11 cellular contexts compared by ENCODE assay signal in the genomic region with DNA sequence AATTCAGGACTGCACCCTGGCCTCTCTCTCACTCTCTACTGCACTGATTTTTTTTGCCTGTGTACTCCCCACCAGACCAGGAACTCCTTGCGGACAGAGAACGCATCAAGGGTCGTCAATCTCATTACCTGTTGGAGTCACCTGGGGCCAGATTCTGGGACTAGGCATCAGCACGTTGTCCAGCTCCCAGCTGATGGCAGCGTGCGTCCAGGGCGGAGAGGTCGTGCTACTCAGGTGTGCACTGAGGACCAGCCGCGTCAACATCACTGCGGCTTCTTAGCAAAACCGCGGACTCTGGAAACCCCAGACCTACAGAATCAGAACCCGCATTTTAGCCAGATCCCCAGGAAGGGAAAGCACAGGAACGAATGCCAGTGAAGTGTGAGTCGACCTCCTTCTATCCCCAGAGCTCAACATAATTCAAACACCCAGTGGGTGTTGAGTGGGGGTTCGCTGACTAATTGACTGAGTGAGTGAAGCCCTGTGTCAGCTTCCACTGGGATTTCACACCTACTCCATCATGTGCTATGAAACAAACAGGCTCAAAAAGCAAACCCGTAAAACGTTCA. TPM values are rescaled to one million over a fixed set of nuclear protein-coding genes. Genes with fewer than 3 reads are reported as not detected.
DNase-seq lines count a peak whose midpoint lies in the region; ATAC-seq and TF ChIP-seq lines count a peak whose summit lies in the region.
"Had no signal": no experiment of that assay in that cellular context is flagged by ENCODE, and none has a peak within 500 bp of the region (broad histone marks: within the 10 kb centered on the region; RNA-seq: fewer than 3 reads in every experiment).

No MANE protein-coding gene starts in this region.

- H3K4me1 Mint-ChIP-seq in activated CD4-positive, alpha-beta T cell treated with anti-CD3 and anti-CD28 coated beads, Interleukin-2, amount 10 ng/mL, durations not matched to agents 24 days and 14 days = peaks cover 12% of the 10 kb centered on the region

- no peaks in the 10 kb centered on the region for H3K9me3 Mint-ChIP-seq in activated CD4-positive, alpha-beta T cell treated with anti-CD3 and anti-CD28 coated beads, Interleukin-2, amount 10 ng/mL, durations not matched to agents 24 days and 14 days

- H3K27me3 ChIP-seq in RWPE2 (ENCODE audit: insufficient read depth, poor library complexity, severe bottlenecking) (no peaks in the 10 kb centered on the region), skeletal muscle tissue (ENCODE audit: control insufficient read depth in 3 of 3, insufficient read depth in 3 of 3, low read length in 3 of 3) (peaks cover 24 to 39% (median 25%) of the 10 kb centered on the region in 3 donors), uterus (no peaks in the 10 kb centered on the region)

- intact Hi-C loops in activated CD4-positive, alpha-beta T cell treated with anti-CD3 and anti-CD28 coated beads, Interleukin-2, amount 10 ng/mL, durations not matched to agents 24 days and 14 days (cut with micrococcal nuclease) = loop anchor here (2.0 to 10.0 kb wide), 2 partner anchors 14 to 150 kb away; partner anchors contain the start of gene KCNJ5
- intact Hi-C loops in head of caudate nucleus (cut with DNase I) = no loop called here
- intact Hi-C loops in uterus (cut with DNase I; ENCODE audit: low total_unique reads) = no loop called here

- peaks cover 44% of the 10 kb centered on the region for H3K4me1 ChIP-seq in RWPE2 (ENCODE audit: insufficient read depth, poor library complexity, severe bottlenecking)
- H3K4me1 ChIP-seq in skeletal muscle tissue (ENCODE audit: control insufficient read depth in 3 of 3, insufficient read depth in 3 of 3, low read length in 3 of 3) = peaks cover 4 to 7% (median 5%) of the 10 kb centered on the region in 3 donors
- no peaks in the 10 kb centered on the region for H3K4me1 ChIP-seq in uterus

- H3K36me3 ChIP-seq in RWPE2 (ENCODE audit: low read depth) = no peaks in the 10 kb centered on the region
- no peaks in the 10 kb centered on the region for H3K36me3 ChIP-seq in skeletal muscle tissue (ENCODE audit: control insufficient read depth in 3 of 3, insufficient read depth in 3 of 3, low read length in 3 of 3)
- no peaks in the 10 kb centered on the region for H3K36me3 ChIP-seq in uterus

- H3K4me3 ChIP-seq in RWPE2 (ENCODE audit: severe bottlenecking) = no peak overlapping the region
- no peak overlapping the region for H3K4me3 ChIP-seq in skeletal muscle tissue (ENCODE audit: low read length in 3 of 3)
- H3K4me3 ChIP-seq in uterus = no peak overlapping the region

- TF ChIP-seq POLR2A in uterus (IDR thresholded peaks at IDR 0.05) = no peak

- ATAC-seq in RWPE2 (ENCODE audit: low read depth) = no peak
- ATAC-seq in GM21825 (IDR thresholded peaks at IDR 0.05; ENCODE audit: unreplicated experiment) = no peak
- ATAC-seq in GM18870 (IDR thresholded peaks at IDR 0.05; ENCODE audit: unreplicated experiment) = no peak

- H3K27me3 Mint-ChIP-seq in activated CD4-positive, alpha-beta T cell treated with anti-CD3 and anti-CD28 coated beads, Interleukin-2, amount 10 ng/mL, durations not matched to agents 24 days and 14 days = peaks cover 66% of the 10 kb centered on the region

- no peak for DNase-seq in activated CD4-positive, alpha-beta T cell treated with anti-CD3 and anti-CD28 coated beads, Interleukin-2, amount 10 ng/mL, durations not matched to agents 24 days and 14 days
- no peak for DNase-seq in activated CD4-positive, alpha-beta T cell treated with anti-CD3 and anti-CD28 coated beads, Interleukin-2, amount 50 U/mL, for 4 hours
- DNase-seq in RWPE2 (ENCODE audit: low spot score) (no peak), head of caudate nucleus (peak in 28 of 42 donors; percentile 15 to 87 (median 60)), uterus (no peak)
- DNase-seq: ACHN had no signal

- TF ChIP-seq CTCF in RWPE2 (IDR thresholded peaks at IDR 0.05; ENCODE audit: poor library complexity, severe bottlenecking) (no peak), uterus (IDR thresholded peaks at IDR 0.05) (no peak)

- peak overlapping the region; percentile 30 for H3K4me3 Mint-ChIP-seq in activated CD4-positive, alpha-beta T cell treated with anti-CD3 and anti-CD28 coated beads, Interleukin-2, amount 10 ng/mL, durations not matched to agents 24 days and 14 days

- H3K27ac ChIP-seq in RWPE2 (ENCODE audit: poor library complexity, severe bottlenecking) (peak overlapping the region; percentile 72), skeletal muscle tissue (ENCODE audit: low read depth, low read length) (peak overlapping the region; percentile 47), uterus (no peak overlapping the region)

- H3K27ac Mint-ChIP-seq in activated CD4-positive, alpha-beta T cell treated with anti-CD3 and anti-CD28 coated beads, Interleukin-2, amount 10 ng/mL, durations not matched to agents 24 days and 14 days = no peak overlapping the region

- no peak overlapping the region for H3K9ac ChIP-seq in skeletal muscle tissue (ENCODE audit: low read depth in 1 of 3, low read length in 3 of 3)

- no peaks in the 10 kb centered on the region for H3K9me3 ChIP-seq in RWPE2 (ENCODE audit: severe bottlenecking)
- no peaks in the 10 kb centered on the region for H3K9me3 ChIP-seq in skeletal muscle tissue (ENCODE audit: control insufficient read depth in 3 of 3, low read length in 3 of 3)
- no peaks in the 10 kb centered on the region for H3K9me3 ChIP-seq in uterus

- H3K36me3 Mint-ChIP-seq in activated CD4-positive, alpha-beta T cell treated with anti-CD3 and anti-CD28 coated beads, Interleukin-2, amount 10 ng/mL, durations not matched to agents 24 days and 14 days (ENCODE audit: low read depth) = no peaks in the 10 kb centered on the region

RNA-seq across cellular contexts. Expression of gene KCNJ5, which starts 13.2 kb away (rescaled TPM):
- total RNA-seq in activated CD4-positive, alpha-beta T cell treated with anti-CD3 and anti-CD28 coated beads, Interleukin-2, amount 10 ng/mL, durations not matched to agents 24 days and 14 days = not detected in 2 replicates
- 0.52 TPM for total RNA-seq in skeletal muscle tissue
- 1 to 10 TPM in 1 of 4 donors, under 1 TPM in 1, not detected in 2; 0.69 to 1.1 TPM for total RNA-seq in uterus
- total RNA-seq: myocyte; T-helper 2 cell treated with Interferon-gamma antibody and Interleukin-4, amounts not matched to agents 100 ng/mL and 5 ng/mL, for 36 hours had no signal

RNA-seq across cellular contexts. Expression of gene KCNJ1, which starts 37.3 kb away (rescaled TPM):
- total RNA-seq in activated CD4-positive, alpha-beta T cell treated with anti-CD3 and anti-CD28 coated beads, Interleukin-2, amount 10 ng/mL, durations not matched to agents 24 days and 14 days = not detected in 2 replicates
- total RNA-seq in skeletal muscle tissue = not detected
- not detected for total RNA-seq in uterus
- total RNA-seq: T-helper 2 cell treated with Interferon-gamma antibody and Interleukin-4, amounts not matched to agents 100 ng/mL and 5 ng/mL, for 36 hours had no signal

RNA-seq across cellular contexts. Expression of gene TP53AIP1, which starts 38.3 kb away (rescaled TPM):
- total RNA-seq in activated CD4-positive, alpha-beta T cell treated with anti-CD3 and anti-CD28 coated beads, Interleukin-2, amount 10 ng/mL, durations not matched to agents 24 days and 14 days = not detected in 2 replicates
- total RNA-seq in skeletal muscle tissue (not detected), uterus (1 to 10 TPM in 1 of 4 donors, not detected in 3; 1.0 TPM)
- total RNA-seq: T-helper 2 cell treated with Interferon-gamma antibody and Interleukin-4, amounts not matched to agents 100 ng/mL and 5 ng/mL, for 36 hours had no signal

Comparison
In these comparisons a context has a peak if more than half of its experiments do, and no peak if none do; other contexts are left out.
1. DNase-seq: peak in head of caudate nucleus (28 of 42); none in activated CD4-positive, alpha-beta T cell treated with anti-CD3 and anti-CD28 coated beads, Interleukin-2, amount 10 ng/mL, durations not matched to agents 24 days and 14 days (single experiment), activated CD4-positive, alpha-beta T cell treated with anti-CD3 and anti-CD28 coated beads, Interleukin-2, amount 50 U/mL, for 4 hours (0 of 2), RWPE2 (single experiment) and uterus (0 of 2).
2. H3K27ac ChIP-seq: peak in RWPE2 (single experiment) and skeletal muscle tissue (single experiment); none in uterus (0 of 2).